Comparison of ENCODE assay signal across 8 cellular contexts in genomic region chr15:66294157-66294931, GRCh38. TPM values are rescaled to one million over a fixed set of nuclear protein-coding genes. Genes with fewer than 3 reads are reported as not detected.
A peak's percentile ranks its signal among the peaks of the same experiment; 100 is the strongest.
DNase-seq lines count a peak whose midpoint lies in the region; ATAC-seq and TF ChIP-seq lines count a peak whose summit lies in the region.

No MANE protein-coding gene starts in this region.

- peaks cover 53% of the 10 kb centered on the region for H3K36me3 Mint-ChIP-seq in activated T-cell treated with anti-CD3 and anti-CD28 coated beads, Interleukin-2, amount 50 U/mL, for 24 hours (ENCODE audit: low read depth)
- peaks cover 21% of the 10 kb centered on the region for H3K36me3 Mint-ChIP-seq in activated CD8-positive, alpha-beta T cell treated with anti-CD3 and anti-CD28 coated beads for 36 hours (ENCODE audit: low read depth)

- H3K9me3 Mint-ChIP-seq in activated T-cell treated with anti-CD3 and anti-CD28 coated beads, Interleukin-2, amount 50 U/mL, for 24 hours: no peaks in the 10 kb centered on the region
- H3K9me3 Mint-ChIP-seq in activated CD8-positive, alpha-beta T cell treated with anti-CD3 and anti-CD28 coated beads for 36 hours: no peaks in the 10 kb centered on the region

- H3K27ac Mint-ChIP-seq in activated T-cell treated with anti-CD3 and anti-CD28 coated beads, Interleukin-2, amount 50 U/mL, for 24 hours: peak overlapping the region; percentile 95
- peak overlapping the region; percentile 94 for H3K27ac Mint-ChIP-seq in activated CD8-positive, alpha-beta T cell treated with anti-CD3 and anti-CD28 coated beads for 36 hours

- peaks cover 24% of the 10 kb centered on the region for H3K4me1 ChIP-seq in foreskin keratinocyte

- no peaks in the 10 kb centered on the region for H3K27me3 ChIP-seq in foreskin keratinocyte

- no peak overlapping the region for H3K27ac ChIP-seq in foreskin keratinocyte

- CTCF ChIA-PET in activated CD8-positive, alpha-beta T cell treated with anti-CD3 and anti-CD28 coated beads for 36 hours (lab: Charles Lee): interaction anchor here (0.6 to 1.5 kb wide), 3 partner anchors 12 to 203 kb away, joined by 3 to 5 read pairs (median 3); partner anchors contain the start of gene SNAPC5

- no peak for DNase-seq in activated T-cell treated with anti-CD3 and anti-CD28 coated beads, Interleukin-2, amount 50 U/mL, for 24 hours
- DNase-seq in activated T-cell treated with anti-CD3 and anti-CD28 coated beads, Interleukin-2, amount 50 U/mL, for 48 hours: no peak
- DNase-seq in NCI-H1105 treated with DMSO at 0.1 percent for 48 hours (lab: John Stamatoyannopoulos, UW): peak; percentile 82
- DNase-seq in activated CD8-positive, alpha-beta T cell treated with anti-CD3 and anti-CD28 coated beads for 36 hours: peak; percentile 63
- peak; percentile 74 to 87 for DNase-seq in foreskin keratinocyte
- peak; percentile 41 for DNase-seq in non-pigmented ciliary epithelial cell (ENCODE audit: low read depth)
- no peak for DNase-seq in occipital lobe (lab: John Stamatoyannopoulos, UW)

- peaks cover 53% of the 10 kb centered on the region for H3K4me1 Mint-ChIP-seq in activated T-cell treated with anti-CD3 and anti-CD28 coated beads, Interleukin-2, amount 50 U/mL, for 24 hours (ENCODE audit: low read depth)
- peaks cover 42% of the 10 kb centered on the region for H3K4me1 Mint-ChIP-seq in activated CD8-positive, alpha-beta T cell treated with anti-CD3 and anti-CD28 coated beads for 36 hours (ENCODE audit: low read depth)

- intact Hi-C loops in activated CD8-positive, alpha-beta T cell treated with anti-CD3 and anti-CD28 coated beads for 36 hours (cut with micrococcal nuclease): loop anchor here (5.0 kb wide), 1 partner anchor 203 kb away; the partner anchor contains the start of gene SNAPC5

- TF ChIP-seq CTCF in activated CD8-positive, alpha-beta T cell treated with anti-CD3 and anti-CD28 coated beads for 36 hours (IDR thresholded peaks at IDR 0.05): no peak
- TF ChIP-seq CTCF in foreskin keratinocyte (conservative IDR thresholded peaks at IDR 0.05): no peak

- H3K27me3 Mint-ChIP-seq in activated T-cell treated with anti-CD3 and anti-CD28 coated beads, Interleukin-2, amount 50 U/mL, for 24 hours: no peaks in the 10 kb centered on the region
- no peaks in the 10 kb centered on the region for H3K27me3 Mint-ChIP-seq in activated CD8-positive, alpha-beta T cell treated with anti-CD3 and anti-CD28 coated beads for 36 hours

- POLR2A ChIA-PET in activated CD8-positive, alpha-beta T cell treated with anti-CD3 and anti-CD28 coated beads for 36 hours (lab: Charles Lee): interaction anchor here (0.9 to 3.2 kb wide), 9 partner anchors 8 to 990 kb away, joined by 3 to 17 read pairs (median 3); partner anchors contain the start of genes RNU5B-1, RPL4, SNAPC5 and TIPIN

- ATAC-seq in HG02610 (IDR thresholded peaks at IDR 0.05; ENCODE audit: unreplicated experiment) (peak; percentile 9), foreskin keratinocyte (peak; percentile 63)
- peak; percentile 37 for ATAC-seq in activated CD8-positive, alpha-beta T cell treated with anti-CD3 and anti-CD28 coated beads for 36 hours

- peak overlapping the region; percentile 88 for H3K4me3 Mint-ChIP-seq in activated T-cell treated with anti-CD3 and anti-CD28 coated beads, Interleukin-2, amount 50 U/mL, for 24 hours
- H3K4me3 Mint-ChIP-seq in activated CD8-positive, alpha-beta T cell treated with anti-CD3 and anti-CD28 coated beads for 36 hours: peak overlapping the region; percentile 89

RNA-seq across cellular contexts. Expression of gene DIS3L, which starts 1.0 kb away (rescaled TPM):
- total RNA-seq in activated CD8-positive, alpha-beta T cell treated with anti-CD3 and anti-CD28 coated beads for 36 hours: 10 to 100 TPM; 23.6 to 23.7 TPM
- 9.9 and 12.2 TPM in 2 replicates for total RNA-seq in foreskin keratinocyte
- polyA plus RNA-seq in foreskin keratinocyte: 3.0 and 4.4 TPM in 2 replicates
- total RNA-seq in occipital lobe: 32.1 TPM

RNA-seq across cellular contexts. Expression of gene MEGF11, which starts 40.8 kb away (rescaled TPM):
- not detected for total RNA-seq in activated CD8-positive, alpha-beta T cell treated with anti-CD3 and anti-CD28 coated beads for 36 hours
- total RNA-seq in foreskin keratinocyte (not detected in 2 replicates), occipital lobe (0.78 TPM)
- polyA plus RNA-seq in foreskin keratinocyte: not detected in 2 replicates

Comparison
In these comparisons a context has a peak if more than half of its experiments do, and no peak if none do; other contexts are left out.
1. DNase-seq: peak in NCI-H1105 treated with DMSO at 0.1 percent for 48 hours (single experiment), activated CD8-positive, alpha-beta T cell treated with anti-CD3 and anti-CD28 coated beads for 36 hours (single experiment), foreskin keratinocyte (2 of 2) and non-pigmented ciliary epithelial cell (single experiment); none in activated T-cell treated with anti-CD3 and anti-CD28 coated beads, Interleukin-2, amount 50 U/mL, for 24 hours (single experiment), activated T-cell treated with anti-CD3 and anti-CD28 coated beads, Interleukin-2, amount 50 U/mL, for 48 hours (0 of 2) and occipital lobe (single experiment).
2. ATAC-seq: peak in every context shown above with its lines; median percentile 63 in foreskin keratinocyte; 37 in activated CD8-positive, alpha-beta T cell treated with anti-CD3 and anti-CD28 coated beads for 36 hours; 9 in HG02610.